Comparison of ENCODE assay signal across 9 cellular contexts in genomic region chr4:173257732-173258717, GRCh38.
DNase-seq lines count a peak whose midpoint lies in the region; ATAC-seq and TF ChIP-seq lines count a peak whose summit lies in the region.
"Had no signal": no experiment of that assay in that cellular context is flagged by ENCODE, and none has a peak within 500 bp of the region (broad histone marks: within the 10 kb centered on the region; RNA-seq: fewer than 3 reads in every experiment).

No MANE protein-coding gene starts in this region.

- no peak for TF ChIP-seq EP300 in upper lobe of left lung (IDR thresholded peaks at IDR 0.05)

- no peak overlapping the region for H3K4me2 ChIP-seq in OCI-LY3 (ENCODE audit: low read length)

- H3K27ac Mint-ChIP-seq in activated T-cell treated with anti-CD3 and anti-CD28 coated beads, Interleukin-2, amount 50 U/mL, for 24 hours = no peak overlapping the region

- no peaks in the 10 kb centered on the region for H3K9me3 Mint-ChIP-seq in activated T-cell treated with anti-CD3 and anti-CD28 coated beads, Interleukin-2, amount 50 U/mL, for 24 hours

- H3K27ac ChIP-seq in OCI-LY3 (ENCODE audit: low read length) = no peak overlapping the region
- no peak overlapping the region for H3K27ac ChIP-seq in upper lobe of left lung
- H3K27ac ChIP-seq: epithelial cell of prostate had no signal

- H3K36me3 Mint-ChIP-seq in activated T-cell treated with anti-CD3 and anti-CD28 coated beads, Interleukin-2, amount 50 U/mL, for 24 hours (ENCODE audit: low read depth) = peaks cover 7% of the 10 kb centered on the region

- H3K36me3 ChIP-seq in OCI-LY3 (replicated peaks; ENCODE audit: low read depth, low read length) (no peaks in the 10 kb centered on the region), upper lobe of left lung (no peaks in the 10 kb centered on the region)

- no peaks in the 10 kb centered on the region for H4K20me1 ChIP-seq in OCI-LY3 (ENCODE audit: insufficient read depth, low read length)

- WGBS in upper lobe of left lung, 2 donors = 43 to 45% methylated on average over 4 of the region's 4 CpGs

- H2AFZ ChIP-seq in OCI-LY3 (ENCODE audit: low read depth, low read length) = no peak overlapping the region

- peak; percentile 37 for DNase-seq in DMS153 (lab: John Stamatoyannopoulos, UW)
- peak; percentile 49 for DNase-seq in activated T-cell treated with anti-CD3 and anti-CD28 coated beads, Interleukin-2, amount 50 U/mL, for 24 hours
- DNase-seq in fibroblast of mammary gland (ENCODE audit: low read depth) = peak; percentile 71
- peak in 47 of 56 donors; percentile 6 to 85 (median 46) for DNase-seq in nucleus accumbens (lab: John Stamatoyannopoulos, UW)
- peak in 1 of 2 donors; percentile 56 for DNase-seq in upper lobe of left lung

- H3K9me3 ChIP-seq in OCI-LY3 (ENCODE audit: insufficient read depth, low read length) = no peaks in the 10 kb centered on the region
- H3K9me3 ChIP-seq in upper lobe of left lung = no peaks in the 10 kb centered on the region

- no peak overlapping the region for H3K4me3 ChIP-seq in OCI-LY3 (ENCODE audit: low read length)
- H3K4me3 ChIP-seq in fibroblast of mammary gland (ENCODE audit: control insufficient read depth, low read depth, low read length) = no peak overlapping the region
- no peak overlapping the region for H3K4me3 ChIP-seq in upper lobe of left lung

- peak; percentile 76 for ATAC-seq in GM19455 (IDR thresholded peaks at IDR 0.05; ENCODE audit: unreplicated experiment)
- peak; percentile 84 for ATAC-seq in HG03521 (IDR thresholded peaks at IDR 0.05; ENCODE audit: unreplicated experiment)
- peak; percentile 51 to 92 for ATAC-seq in upper lobe of left lung (ENCODE audit: low FRiP score in 2 of 2)

- peaks cover 7% of the 10 kb centered on the region for H3K79me2 ChIP-seq in OCI-LY3 (ENCODE audit: low read length)

- H3K27me3 ChIP-seq in OCI-LY3 (ENCODE audit: low read depth, low read length) (no peaks in the 10 kb centered on the region), upper lobe of left lung (no peaks in the 10 kb centered on the region)

- no peak overlapping the region for H3K9ac ChIP-seq in OCI-LY3 (ENCODE audit: low read length)

- no peaks in the 10 kb centered on the region for H3K27me3 Mint-ChIP-seq in activated T-cell treated with anti-CD3 and anti-CD28 coated beads, Interleukin-2, amount 50 U/mL, for 24 hours

- H3K4me3 Mint-ChIP-seq in activated T-cell treated with anti-CD3 and anti-CD28 coated beads, Interleukin-2, amount 50 U/mL, for 24 hours = no peak overlapping the region

- H3K4me1 Mint-ChIP-seq in activated T-cell treated with anti-CD3 and anti-CD28 coated beads, Interleukin-2, amount 50 U/mL, for 24 hours (ENCODE audit: low read depth) = peaks cover 7% of the 10 kb centered on the region

- no peak for TF ChIP-seq POLR2A in upper lobe of left lung (IDR thresholded peaks at IDR 0.05)

- peak; percentile 96 for TF ChIP-seq CTCF in OCI-LY3 (IDR thresholded peaks at IDR 0.05; ENCODE audit: low read depth, low read length)
- TF ChIP-seq CTCF in fibroblast of mammary gland (conservative IDR thresholded peaks at IDR 0.05; ENCODE audit: control insufficient read depth, insufficient read depth, low read depth, low read length) = peak; percentile 90
- TF ChIP-seq CTCF in upper lobe of left lung (IDR thresholded peaks at IDR 0.05) = peak in 5 of 6 experiments; percentile 44 to 69 (median 61)

- peaks cover 12% of the 10 kb centered on the region for H3K4me1 ChIP-seq in OCI-LY3 (ENCODE audit: low read length)
- H3K4me1 ChIP-seq in upper lobe of left lung = no peaks in the 10 kb centered on the region
